In genomic region chr4:73406548-73406875, GRCh38 we compare ENCODE assay signal across 19 cellular contexts. TPM values are rescaled to one million over a fixed set of nuclear protein-coding genes. Genes with fewer than 3 reads are reported as not detected.
DNase-seq lines count a peak whose midpoint lies in the region; ATAC-seq, FAIRE-seq and TF ChIP-seq lines count a peak whose summit lies in the region.
"Had no signal": no experiment of that assay in that cellular context is flagged by ENCODE, and none has a peak within 500 bp of the region (broad histone marks: within the 10 kb centered on the region; RNA-seq: fewer than 3 reads in every experiment).

No MANE protein-coding gene starts in this region.

- H3K14ac ChIP-seq in IMR-90 (replicated peaks; ENCODE audit: low read depth, low read length), result no peak overlapping the region

- H2AK9ac ChIP-seq in IMR-90 (replicated peaks; ENCODE audit: low read depth, low read length, poor library complexity), result no peak overlapping the region

- H3K9ac ChIP-seq in IMR-90 (ENCODE audit: low read depth, low read length) (no peak overlapping the region), HepG2 (ENCODE audit: insufficient read depth, low read depth, low read length) (peak overlapping the region; percentile 92)

- dilution Hi-C loops in IMR-90 (cut with HindIII; ENCODE audit: low sequenced_read_pairs, unreplicated experiment), result no loop called here

- in situ Hi-C loops in IMR-90 (cut with MboI; ENCODE audit: low sequenced_read_pairs), result no loop called here
- in situ Hi-C loops in HepG2 (cut with HindIII; ENCODE audit: extremely low pct_ligation_motif_present, low pct_unique_long_range_greater_than_20kb), result loop anchor here (5.0 kb wide), 1 partner anchor 64 kb away; no protein-coding TSS in a partner anchor

- TF ChIP-seq EP300 in HepG2 (IDR thresholded peaks at IDR 0.05; ENCODE audit: low read depth in 2 of 2, low read length in 2 of 2) (no peak), HepG2 (CRISPR knock-in tag; IDR thresholded peaks at IDR 0.05; ENCODE audit: borderline replicate concordance) (no peak)

- intact Hi-C loops in IMR-90 (cut with micrococcal nuclease) (no loop called here), HepG2 (cut with micrococcal nuclease; ENCODE audit: unreplicated experiment) (loop anchor here (5.0 kb wide), 1 partner anchor 41 kb away; no protein-coding TSS in a partner anchor), heart left ventricle (cut with DNase I) (no loop called here)

- H3K27me3 ChIP-seq in IMR-90 (ENCODE audit: control insufficient read depth, insufficient read depth, low read length), result peaks cover 2% of the 10 kb centered on the region; the same call in 1 of the 2 replicates
- no peaks in the 10 kb centered on the region for H3K27me3 ChIP-seq in bronchial epithelial cell (ENCODE audit: control insufficient read depth, insufficient read depth, low read length)
- no peaks in the 10 kb centered on the region for H3K27me3 ChIP-seq in HepG2 (ENCODE audit: control insufficient read depth in 1 of 2, insufficient read depth in 2 of 2, low read length in 2 of 2)
- no peaks in the 10 kb centered on the region for H3K27me3 ChIP-seq in heart left ventricle
- H3K27me3 ChIP-seq in WERI-Rb-1 (ENCODE audit: insufficient read depth, low read depth, severe bottlenecking), result no peaks in the 10 kb centered on the region

- no peak overlapping the region for H3K4ac ChIP-seq in IMR-90 (ENCODE audit: low read depth, low read length)

- H3K36me3 ChIP-seq in IMR-90 (ENCODE audit: control insufficient read depth, insufficient read depth, low read length) (no peaks in the 10 kb centered on the region), bronchial epithelial cell (ENCODE audit: control insufficient read depth, insufficient read depth, low read length) (no peaks in the 10 kb centered on the region), HepG2 (replicated peaks in 1 of 2; ENCODE audit: control insufficient read depth in 1 of 2, insufficient read depth in 2 of 2, low read length in 2 of 2) (peaks cover 3 to 31% of the 10 kb centered on the region in 2 experiments; a peak in 4 of 5 replicates), heart left ventricle (no peaks in the 10 kb centered on the region), WERI-Rb-1 (no peaks in the 10 kb centered on the region)
- H3K36me3 ChIP-seq: HAP-1 had no signal

- no peak overlapping the region for H4K5ac ChIP-seq in IMR-90 (ENCODE audit: low read depth, low read length)

- POLR2A ChIA-PET in IMR-90 (lab: Charles Lee; ENCODE audit: unreplicated experiment) (no interaction called here), HepG2 (lab: Yijun Ruan, JAX) (interaction anchor here (1.2 to 3.9 kb wide), 9 partner anchors 9 to 65 kb away, joined by 3 to 25 read pairs (median 5); no protein-coding TSS in a partner anchor)

- H4K91ac ChIP-seq in IMR-90 (ENCODE audit: insufficient read depth, low read depth, low read length), result no peak overlapping the region

- no peaks in the 10 kb centered on the region for H3K4me1 ChIP-seq in IMR-90 (ENCODE audit: control insufficient read depth, insufficient read depth, low read length)
- peaks cover 58% of the 10 kb centered on the region for H3K4me1 ChIP-seq in HepG2 (ENCODE audit: insufficient read depth, low read length)
- no peaks in the 10 kb centered on the region for H3K4me1 ChIP-seq in heart left ventricle

- no peak overlapping the region for H2AK5ac ChIP-seq in IMR-90 (ENCODE audit: low read depth, low read length)

- DNase-seq in IMR-90 (no peak), bronchial epithelial cell (ENCODE audit: low read depth) (peak; percentile 30), HepG2 (ENCODE audit: low spot score) (no peak), NCI-H2081 (lab: John Stamatoyannopoulos, UW) (no peak), heart left ventricle (no peak), WERI-Rb-1 (no peak)
- DNase-seq in activated CD4-positive, CD25-positive, alpha-beta regulatory T cell (lab: John Stamatoyannopoulos, UW), result no peak
- DNase-seq: CD8-positive, alpha-beta T cell; COR-L47; DND-41; GDM1 had no signal

- H3K79me1 ChIP-seq in IMR-90 (ENCODE audit: low read depth in 1 of 2, low read length in 2 of 2), result no peaks in the 10 kb centered on the region

- no peak for TF ChIP-seq POLR2A in IMR-90 (IDR thresholded peaks at IDR 0.05; ENCODE audit: low read depth, low read length)
- TF ChIP-seq POLR2A in HepG2 (IDR thresholded peaks at IDR 0.05; ENCODE audit: insufficient read depth in 1 of 2, low read depth in 2 of 2, low read length in 2 of 2), result no peak; a peak in 1 of 4 replicates
- TF ChIP-seq POLR2A in heart left ventricle (IDR thresholded peaks at IDR 0.05), result no peak

- no peak for TF ChIP-seq CTCF in IMR-90 (conservative IDR thresholded peaks at IDR 0.05; ENCODE audit: low read depth, low read length)
- TF ChIP-seq CTCF in bronchial epithelial cell (IDR thresholded peaks at IDR 0.05; ENCODE audit: insufficient read depth, low read length, severe bottlenecking), result no peak
- TF ChIP-seq CTCF in HepG2 (CRISPR knock-in tag; IDR thresholded peaks at IDR 0.05), result no peak
- TF ChIP-seq CTCF in heart left ventricle (IDR thresholded peaks at IDR 0.05), result no peak
- no peak for TF ChIP-seq CTCF in WERI-Rb-1 (IDR thresholded peaks at IDR 0.05; ENCODE audit: low read depth, low read length)

- H3K23ac ChIP-seq in IMR-90 (ENCODE audit: low read depth, low read length), result no peak overlapping the region

- H3K27ac ChIP-seq in IMR-90 (ENCODE audit: insufficient read depth, low read length) (no peak overlapping the region), HepG2 (ENCODE audit: extremely low read length, insufficient read depth, low read length) (peak overlapping the region; percentile 89), heart left ventricle (no peak overlapping the region), WERI-Rb-1 (no peak overlapping the region)
- H3K27ac ChIP-seq: HL-60 had no signal

- no peak overlapping the region for H2BK5ac ChIP-seq in IMR-90 (ENCODE audit: low read depth, low read length, poor library complexity, severe bottlenecking)

- H3K9me3 ChIP-seq in IMR-90 (ENCODE audit: control insufficient read depth, insufficient read depth, low read length), result no peaks in the 10 kb centered on the region
- no peaks in the 10 kb centered on the region for H3K9me3 ChIP-seq in HepG2 (ENCODE audit: low read length)
- H3K9me3 ChIP-seq in heart left ventricle, result no peaks in the 10 kb centered on the region
- no peaks in the 10 kb centered on the region for H3K9me3 ChIP-seq in WERI-Rb-1 (ENCODE audit: severe bottlenecking)
- H3K9me3 ChIP-seq: HAP-1 had no signal

- ATAC-seq in IMR-90 (ENCODE audit: low read depth) (no peak), HepG2 (no peak), heart left ventricle (no peak)
- ATAC-seq: CD8-positive, alpha-beta T cell had no signal

- H4K8ac ChIP-seq in IMR-90 (ENCODE audit: low read depth in 2 of 2, low read length in 2 of 2), result no peak overlapping the region

- peaks cover 84% of the 10 kb centered on the region for H3K79me2 ChIP-seq in HepG2 (ENCODE audit: insufficient read depth, low read length)

- no peak overlapping the region for H3K4me2 ChIP-seq in IMR-90 (ENCODE audit: low read depth, low read length)
- H3K4me2 ChIP-seq in HepG2 (ENCODE audit: low read depth, low read length), result peak overlapping the region; percentile 77

- H3K4me3 ChIP-seq in IMR-90 (ENCODE audit: insufficient read depth, low read depth, low read length) (no peak overlapping the region), bronchial epithelial cell (ENCODE audit: low read depth, low read length) (no peak overlapping the region), HepG2 (replicated peaks in 1 of 3; ENCODE audit: insufficient read depth in 1 of 3, low read depth in 2 of 3, low read length in 3 of 3) (peak overlapping the region; percentile 68 to 86 (median 71)), heart left ventricle (no peak overlapping the region), WERI-Rb-1 (ENCODE audit: low read depth, low read length) (no peak overlapping the region)
- H3K4me3 ChIP-seq: HAP-1 had no signal

- no peak for FAIRE-seq in bronchial epithelial cell (lab: Jason Lieb, UNC)
- no peak for FAIRE-seq in HepG2 (lab: Jason Lieb, UNC)
- FAIRE-seq: D721Med, GM19239, H1 had no signal

- no CpG with 5 or more reads among the region's 1 CpG for WGBS in IMR-90 (ENCODE audit: extremely low coverage in 2 of 2, insufficient read length in 1 of 2), 2 experiments
- WGBS in HepG2 (ENCODE audit: low lambda C conversion rate), result 26% methylated on average over 1 of the region's 1 CpG
- 94 to 100% (median 98%) methylated on average over 1 of the region's 1 CpG for WGBS in heart left ventricle, 4 donors

- no peak overlapping the region for H2BK120ac ChIP-seq in IMR-90 (ENCODE audit: low read depth, low read length)

- H4K20me1 ChIP-seq in IMR-90 (ENCODE audit: insufficient read depth, low read length), result no peaks in the 10 kb centered on the region
- H4K20me1 ChIP-seq in HepG2 (ENCODE audit: insufficient read depth, low read length), result peaks cover 11% of the 10 kb centered on the region; the same call in 1 of the 2 replicates

- H2AFZ ChIP-seq in IMR-90 (replicated peaks; ENCODE audit: low read length, poor library complexity) (no peak overlapping the region), HepG2 (ENCODE audit: low read length) (no peak overlapping the region)

- no peak for TF ChIP-seq RAD21 in IMR-90 (IDR thresholded peaks at IDR 0.05; ENCODE audit: low read length)
- TF ChIP-seq RAD21 in HepG2 (CRISPR knock-in tag; IDR thresholded peaks at IDR 0.05), result no peak

- no peaks in the 10 kb centered on the region for H3K9me1 ChIP-seq in IMR-90 (ENCODE audit: insufficient read depth, low read length)

- BruUV-seq in IMR-90 (replicated peaks; lab: Mats Ljungman, UMichigan) (no TSS peak), HepG2 (replicated peaks; lab: Mats Ljungman, UMichigan) (no TSS peak)

- H3K18ac ChIP-seq in IMR-90 (ENCODE audit: low read depth, low read length), result no peak overlapping the region

- no peak overlapping the region for H2BK20ac ChIP-seq in IMR-90 (ENCODE audit: low read depth, low read length)

- CTCF ChIA-PET in IMR-90 (lab: Yijun Ruan, JAX), result no interaction called here
- CTCF ChIA-PET in HepG2 (lab: Yijun Ruan, JAX; ENCODE audit: low intra/inter-chr PET ratio, low total read pairs), result no interaction called here

- no peak overlapping the region for H3K56ac ChIP-seq in IMR-90 (ENCODE audit: extremely low read depth, insufficient read depth, low read length)

- no peak overlapping the region for H2BK15ac ChIP-seq in IMR-90 (ENCODE audit: low read depth, low read length)

RNA-seq across cellular contexts. Expression of gene ALB, which starts 2.4 kb away (rescaled TPM):
- total RNA-seq in IMR-90 (2012; rRNA removed) (not detected in 2 replicates), bronchial epithelial cell (not detected in 2 replicates), HepG2 (2016; rRNA removed; fragmentation: Illumina TruSeq; extraction: Trizol) (10,101 and 22,625 TPM in 2 replicates), heart left ventricle (1 to 10 TPM in 2 of 9 donors, under 1 TPM in 2, not detected in 5; 0.21 to 3.3 (median 1.2) TPM)
- polyA plus RNA-seq in IMR-90 (2012; rRNA removed) (not detected in 2 replicates), HepG2 (2011; rRNA removed) (22,205 and 22,259 TPM in 2 replicates), heart left ventricle (under 1 TPM in 1 of 2 donors, not detected in 1; 0.76 TPM)
- polyA plus RNA-seq in IMR-90 (2012; cell fraction: cytosol; rRNA removed), result not detected in 2 replicates
- polyA plus RNA-seq in IMR-90 (2012; cell fraction: nucleus; rRNA removed; ENCODE audit: low replicate concordance), result 0.25 TPM in 1 of 2 replicates, not detected in the other
- 1,763 and 1,983 TPM in 2 replicates for total RNA-seq in HepG2 (2016; cell fraction: cytosol; rRNA removed; fragmentation: Illumina TruSeq; extraction: Trizol; ENCODE audit: low read depth)
- 10,071 and 21,691 TPM in 2 replicates for total RNA-seq in HepG2 (2016; cell fraction: insoluble cytoplasmic fraction; rRNA removed; fragmentation: Illumina TruSeq; extraction: Trizol)
- total RNA-seq in HepG2 (2016; cell fraction: membrane; rRNA removed; fragmentation: Illumina TruSeq; extraction: Trizol), result 2,665 and 3,098 TPM in 2 replicates
- 14,455 and 17,797 TPM in 2 replicates for total RNA-seq in HepG2 (2016; cell fraction: nucleus; rRNA removed; fragmentation: Illumina TruSeq; extraction: Trizol)
- 10,343 and 19,758 TPM in 2 replicates for polyA plus RNA-seq in HepG2 (2011; cell fraction: cytosol; rRNA removed)
- 4,838 and 7,133 TPM in 2 replicates for polyA plus RNA-seq in HepG2 (2011; cell fraction: nucleus; rRNA removed)
- 30,113 and 41,157 TPM in 2 replicates for polyA plus RNA-seq in HepG2 (2012)
- 1,641 and 1,730 TPM in 2 replicates for polyA plus RNA-seq in HepG2 (2016; cell fraction: cytosol; fragmentation: Illumina TruSeq; extraction: Trizol; ENCODE audit: low read depth)
- polyA plus RNA-seq in HepG2 (2016; cell fraction: insoluble cytoplasmic fraction; fragmentation: Illumina TruSeq; extraction: Trizol; ENCODE audit: low read depth), result 9,271 and 9,564 TPM in 2 replicates
- polyA plus RNA-seq in HepG2 (2016; cell fraction: membrane; fragmentation: Illumina TruSeq; extraction: Trizol; ENCODE audit: low read depth), result 1,898 and 2,256 TPM in 2 replicates
- 21,168 and 22,798 TPM in 2 replicates for polyA plus RNA-seq in HepG2 (2016; cell fraction: nucleus; fragmentation: Illumina TruSeq; extraction: Trizol; ENCODE audit: insufficient read depth, low read depth)
- polyA minus RNA-seq in HepG2 (2011; rRNA and poly(A)+ RNA removed; ENCODE audit: low replicate concordance), result 2.4 and 3,693 TPM in 2 replicates
- 6,095 and 10,549 TPM in 2 replicates for polyA minus RNA-seq in HepG2 (2011; cell fraction: cytosol; rRNA and poly(A)+ RNA removed)
- 3,995 and 8,747 TPM in 2 replicates for polyA minus RNA-seq in HepG2 (2011; cell fraction: nucleus; rRNA and poly(A)+ RNA removed)
- total RNA-seq: A673, H1 had no signal
- polyA plus RNA-seq: BJ, CD14-positive monocyte had no signal

RNA-seq across cellular contexts. Expression of gene AFP, which starts 29.5 kb away (rescaled TPM):
- total RNA-seq in IMR-90 (2012; rRNA removed) (0.56 and 1.3 TPM in 2 replicates), bronchial epithelial cell (not detected in 2 replicates), HepG2 (2016; rRNA removed; fragmentation: Illumina TruSeq; extraction: Trizol) (4,406 and 9,434 TPM in 2 replicates), heart left ventricle (not detected)
- polyA plus RNA-seq in IMR-90 (2012; rRNA removed) (0.52 and 0.87 TPM in 2 replicates), HepG2 (2011; rRNA removed) (12,657 and 13,105 TPM in 2 replicates), heart left ventricle (not detected)
- 0.53 and 0.57 TPM in 2 replicates for polyA plus RNA-seq in IMR-90 (2012; cell fraction: cytosol; rRNA removed)
- polyA plus RNA-seq in IMR-90 (2012; cell fraction: nucleus; rRNA removed; ENCODE audit: low replicate concordance), result 0.29 and 0.31 TPM in 2 replicates
- total RNA-seq in HepG2 (2016; cell fraction: cytosol; rRNA removed; fragmentation: Illumina TruSeq; extraction: Trizol; ENCODE audit: low read depth), result 859 and 984 TPM in 2 replicates
- 4,328 and 8,879 TPM in 2 replicates for total RNA-seq in HepG2 (2016; cell fraction: insoluble cytoplasmic fraction; rRNA removed; fragmentation: Illumina TruSeq; extraction: Trizol)
- 1,470 and 1,653 TPM in 2 replicates for total RNA-seq in HepG2 (2016; cell fraction: membrane; rRNA removed; fragmentation: Illumina TruSeq; extraction: Trizol)
- 6,106 and 7,724 TPM in 2 replicates for total RNA-seq in HepG2 (2016; cell fraction: nucleus; rRNA removed; fragmentation: Illumina TruSeq; extraction: Trizol)
- polyA plus RNA-seq in HepG2 (2011; cell fraction: cytosol; rRNA removed), result 10,032 and 12,863 TPM in 2 replicates
- 3,859 and 4,411 TPM in 2 replicates for polyA plus RNA-seq in HepG2 (2011; cell fraction: nucleus; rRNA removed)
- polyA plus RNA-seq in HepG2 (2012), result 15,767 and 21,683 TPM in 2 replicates
- 881 and 929 TPM in 2 replicates for polyA plus RNA-seq in HepG2 (2016; cell fraction: cytosol; fragmentation: Illumina TruSeq; extraction: Trizol; ENCODE audit: low read depth)
- polyA plus RNA-seq in HepG2 (2016; cell fraction: insoluble cytoplasmic fraction; fragmentation: Illumina TruSeq; extraction: Trizol; ENCODE audit: low read depth), result 4,042 and 4,098 TPM in 2 replicates
- polyA plus RNA-seq in HepG2 (2016; cell fraction: membrane; fragmentation: Illumina TruSeq; extraction: Trizol; ENCODE audit: low read depth), result 1,126 and 1,308 TPM in 2 replicates
- 10,518 and 11,638 TPM in 2 replicates for polyA plus RNA-seq in HepG2 (2016; cell fraction: nucleus; fragmentation: Illumina TruSeq; extraction: Trizol; ENCODE audit: insufficient read depth, low read depth)
- polyA minus RNA-seq in HepG2 (2011; rRNA and poly(A)+ RNA removed; ENCODE audit: low replicate concordance), result 1.4 and 2,561 TPM in 2 replicates
- polyA minus RNA-seq in HepG2 (2011; cell fraction: cytosol; rRNA and poly(A)+ RNA removed), result 2,774 and 4,050 TPM in 2 replicates
- 1,510 and 2,631 TPM in 2 replicates for polyA minus RNA-seq in HepG2 (2011; cell fraction: nucleus; rRNA and poly(A)+ RNA removed)
- total RNA-seq: A673; CD8-positive, alpha-beta T cell had no signal
- polyA plus RNA-seq: CD14-positive monocyte had no signal

Comparison
In these comparisons a context has a peak if more than half of its experiments do, and no peak if none do; other contexts are left out.
1. H3K4me3 ChIP-seq: peak in HepG2 (3 of 3); none in IMR-90 (single experiment), bronchial epithelial cell (single experiment), heart left ventricle (0 of 12) and WERI-Rb-1 (single experiment).
2. RNA of gene ALB, which starts 2.4 kb away (total RNA-seq): 1,763 to 22,625 TPM in HepG2; 0.21 to 3.3 TPM in heart left ventricle, not detected in IMR-90 and not detected in bronchial epithelial cell; every median in the first group is over 100 times any median in the second.
3. RNA of gene AFP, which starts 29.5 kb away (total RNA-seq): 859 to 9,434 TPM in HepG2; 0.56 to 1.3 TPM in IMR-90, not detected in bronchial epithelial cell and not detected in heart left ventricle; every median in the first group is over 100 times any median in the second.